ENCODE assay signal across 8 cellular contexts in the genomic region with DNA sequence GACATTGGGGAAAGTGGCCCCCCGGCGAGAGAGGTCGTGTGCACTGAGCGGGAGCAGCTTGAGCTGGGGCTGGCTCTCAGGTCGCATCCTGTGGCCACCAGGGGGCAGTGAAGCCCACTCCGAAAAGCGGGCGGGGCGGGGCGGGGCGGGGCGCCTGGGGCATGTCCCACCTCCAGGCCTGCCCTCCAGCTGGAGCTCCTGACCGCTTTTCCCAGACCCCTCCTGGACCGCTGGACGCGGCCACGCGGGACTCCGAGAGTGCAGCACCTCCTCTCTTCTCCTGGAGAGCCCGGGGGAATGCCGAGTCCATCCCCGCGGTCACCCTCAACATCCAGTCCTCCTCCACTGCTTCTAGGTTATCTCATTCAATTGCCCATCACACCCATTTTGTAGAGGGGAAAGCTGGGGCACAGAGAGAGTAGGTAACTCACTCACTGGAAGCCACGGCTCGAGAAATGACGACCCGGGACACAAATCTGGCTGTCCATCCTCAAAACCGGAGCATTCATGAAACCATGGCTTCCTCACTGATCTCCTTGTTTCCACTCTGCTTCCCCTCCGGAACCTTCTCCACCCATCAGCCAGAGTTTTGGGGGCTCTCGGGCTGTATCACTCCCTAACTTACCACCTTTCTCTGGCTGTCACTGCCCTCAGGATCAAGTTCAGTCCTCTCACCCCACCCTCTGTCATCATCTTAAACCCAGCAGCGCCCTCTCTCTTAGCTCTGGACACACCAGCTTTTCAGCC. TPM values are rescaled to one million over a fixed set of nuclear protein-coding genes. Genes with fewer than 3 reads are reported as not detected.
A peak's percentile ranks its signal among the peaks of the same experiment; 100 is the strongest.
DNase-seq lines count a peak whose midpoint lies in the region; ATAC-seq, FAIRE-seq and TF ChIP-seq lines count a peak whose summit lies in the region.

No MANE protein-coding gene starts in this region.

- ATAC-seq in GM19043 (IDR thresholded peaks at IDR 0.05; ENCODE audit: low read depth, unreplicated experiment): peak; percentile 60
- peak; percentile 56 for ATAC-seq in HG03469 (IDR thresholded peaks at IDR 0.05; ENCODE audit: unreplicated experiment)

- dilution Hi-C loops in endothelial cell of umbilical vein (cut with MboI; ENCODE audit: extremely low pct_ligation_motif_present, low sequenced_read_pairs): no loop called here

- FAIRE-seq in endothelial cell of umbilical vein (lab: Jason Lieb, UNC): peak; percentile 50

- H3K79me2 ChIP-seq in endothelial cell of umbilical vein (ENCODE audit: control insufficient read depth, insufficient read depth, low read length): peaks cover 4% of the 10 kb centered on the region

- peak overlapping the region; percentile 67 for H2AFZ ChIP-seq in endothelial cell of umbilical vein (ENCODE audit: low read depth, low read length)

- no peaks in the 10 kb centered on the region for H3K9me1 ChIP-seq in endothelial cell of umbilical vein (replicated peaks; ENCODE audit: control insufficient read depth, extremely low read depth, insufficient read depth, low read length)

- peak overlapping the region; percentile 18 for H3K27ac ChIP-seq in endothelial cell of umbilical vein (ENCODE audit: insufficient read depth, low read depth, low read length)

- H3K4me2 ChIP-seq in endothelial cell of umbilical vein (ENCODE audit: insufficient read depth, low read length): peak overlapping the region; percentile 37

- H3K4me1 ChIP-seq in endothelial cell of umbilical vein (ENCODE audit: control insufficient read depth, extremely low read depth, insufficient read depth, low read length): peaks cover 8% of the 10 kb centered on the region

- BruUV-seq in endothelial cell of umbilical vein (replicated peaks; lab: Mats Ljungman, UMichigan): TSS peak; percentile 97

- CTCF ChIA-PET in endothelial cell of umbilical vein (lab: Charles Lee): interaction anchor here (0.7 to 10.4 kb wide), 32 partner anchors 8 to 101 kb away, joined by 3 to 658 read pairs (median 9); partner anchors contain the start of genes BCL2L1 and TPX2

- peak; percentile 80 for TF ChIP-seq POLR2A in endothelial cell of umbilical vein (IDR thresholded peaks at IDR 0.05; ENCODE audit: low read depth, low read length)

- H3K27me3 ChIP-seq in endothelial cell of umbilical vein (ENCODE audit: control insufficient read depth in 2 of 2, insufficient read depth in 2 of 2, low read length in 2 of 2): no peaks in the 10 kb centered on the region

- peak overlapping the region; percentile 21 for H3K9ac ChIP-seq in endothelial cell of umbilical vein (replicated peaks; ENCODE audit: extremely low read depth, insufficient read depth, low read length)

- H4K20me1 ChIP-seq in endothelial cell of umbilical vein (replicated peaks; ENCODE audit: control insufficient read depth, extremely low read depth, insufficient read depth, low read length): no peaks in the 10 kb centered on the region

- H3K9me3 ChIP-seq in endothelial cell of umbilical vein (replicated peaks; ENCODE audit: control insufficient read depth, insufficient read depth, low read length): no peaks in the 10 kb centered on the region

- POLR2A ChIA-PET in endothelial cell of umbilical vein (lab: Charles Lee): interaction anchor here (0.8 to 1.8 kb wide), 6 partner anchors 13 to 77 kb away, joined by 3 to 20 read pairs (median 4); partner anchors contain the start of gene BCL2L1

- intact Hi-C loops in endothelial cell of umbilical vein (cut with micrococcal nuclease): loop anchor here (1.0 to 2.0 kb wide), 5 partner anchors 14 to 62 kb away; no protein-coding TSS in a partner anchor

- H3K4me3 ChIP-seq in endothelial cell of umbilical vein (replicated peaks in 1 of 3; ENCODE audit: insufficient read depth in 1 of 3, low read depth in 1 of 3, low read length in 3 of 3): no peak overlapping the region

- H3K36me3 ChIP-seq in endothelial cell of umbilical vein (ENCODE audit: control insufficient read depth in 2 of 2, extremely low read depth in 1 of 2, insufficient read depth in 2 of 2, low read length in 2 of 2): peaks cover 4 to 19% of the 10 kb centered on the region in 2 experiments

- DNase-seq in AG08396 (ENCODE audit: low spot score) (peak; percentile 90), NOMO-1 treated with DMSO at 0.1 percent for 48 hours (lab: John Stamatoyannopoulos, UW; ENCODE audit: unreplicated experiment) (peak; percentile 48), endothelial cell of umbilical vein (ENCODE audit: low read depth, low spot score) (peak; percentile 75), middle frontal gyrus (ENCODE audit: extremely low spot score, low spot score) (peak; percentile 69)
- DNase-seq in activated CD8-positive, alpha-beta memory T cell treated with anti-CD3 and anti-CD28 coated beads, Interleukin-2, amount 50 U/mL, for 24 hours (ENCODE audit: extremely low read depth): peak; percentile 49
- peak; percentile 40 to 58 for DNase-seq in stimulated activated CD8-positive, alpha-beta memory T cell treated with anti-CD3 and anti-CD28 coated beads, Interleukin-15, amount 100 ng/mL, for 48 hours (ENCODE audit: low read depth in 2 of 2)

- TF ChIP-seq CTCF in endothelial cell of umbilical vein (IDR thresholded peaks at IDR 0.05; ENCODE audit: extremely low read depth in 1 of 2, insufficient read depth in 1 of 2, low read depth in 1 of 2, low read length in 2 of 2): peak; percentile 57 to 86

TF ChIP-seq in endothelial cell of umbilical vein, 7 proteins besides CTCF, POLR2A, EP300 and RAD21:
- TF ChIP-seq POLR2AphosphoS5 (IDR thresholded peaks at IDR 0.05; ENCODE audit: insufficient read depth, low read depth, low read length) (peak; percentile 77), FOS (IDR thresholded peaks at IDR 0.05; ENCODE audit: borderline replicate concordance, insufficient read depth, low read length) (no peak)

RNA-seq across cellular contexts. Expression of gene COX4I2, which starts 24.1 kb away (rescaled TPM):
- not detected in 2 replicates for total RNA-seq in endothelial cell of umbilical vein
- polyA plus RNA-seq in endothelial cell of umbilical vein: not detected in 2 replicates
- polyA plus RNA-seq in endothelial cell of umbilical vein (2011; cell fraction: cytosol; rRNA removed): not detected in 2 replicates
- not detected in 2 replicates for polyA plus RNA-seq in endothelial cell of umbilical vein (2011; cell fraction: nucleus; rRNA removed)
- polyA plus RNA-seq in endothelial cell of umbilical vein (2012): not detected in 2 replicates
- polyA minus RNA-seq in endothelial cell of umbilical vein: not detected in 2 replicates
- not detected for polyA minus RNA-seq in endothelial cell of umbilical vein (2011; cell fraction: cytosol; rRNA and poly(A)+ RNA removed)
- not detected in 2 replicates for polyA minus RNA-seq in endothelial cell of umbilical vein (2011; cell fraction: nucleus; rRNA and poly(A)+ RNA removed)

RNA-seq across cellular contexts. Expression of gene ID1, which starts 56.7 kb away (rescaled TPM):
- total RNA-seq in endothelial cell of umbilical vein: 64.4 and 78.9 TPM in 2 replicates
- polyA plus RNA-seq in endothelial cell of umbilical vein: 152 and 182 TPM in 2 replicates
- polyA plus RNA-seq in endothelial cell of umbilical vein (2011; cell fraction: cytosol; rRNA removed): 78.6 and 160 TPM in 2 replicates
- polyA plus RNA-seq in endothelial cell of umbilical vein (2011; cell fraction: nucleus; rRNA removed): 317 and 470 TPM in 2 replicates
- polyA plus RNA-seq in endothelial cell of umbilical vein (2012): 67.3 and 67.6 TPM in 2 replicates
- polyA minus RNA-seq in endothelial cell of umbilical vein: 41.5 and 55.2 TPM in 2 replicates
- polyA minus RNA-seq in endothelial cell of umbilical vein (2011; cell fraction: cytosol; rRNA and poly(A)+ RNA removed): 500 TPM
- 83.0 and 266 TPM in 2 replicates for polyA minus RNA-seq in endothelial cell of umbilical vein (2011; cell fraction: nucleus; rRNA and poly(A)+ RNA removed)
